Comparison of ENCODE assay signal across 27 cellular contexts in genomic region chr11:10701982-10702381, GRCh38. TPM values are rescaled to one million over a fixed set of nuclear protein-coding genes. Genes with fewer than 3 reads are reported as not detected.
DNase-seq lines count a peak whose midpoint lies in the region; ATAC-seq and TF ChIP-seq lines count a peak whose summit lies in the region.
"Had no signal": no experiment of that assay in that cellular context is flagged by ENCODE, and none has a peak within 500 bp of the region (broad histone marks: within the 10 kb centered on the region; RNA-seq: fewer than 3 reads in every experiment).

No MANE protein-coding gene starts in this region.

- no peak for TF ChIP-seq CTCF in epithelial cell of esophagus (IDR thresholded peaks at IDR 0.05; ENCODE audit: insufficient read depth, low read depth, low read length, missing control alignments)
- no peak for TF ChIP-seq CTCF in upper lobe of right lung (IDR thresholded peaks at IDR 0.05)

- H3K4me3 ChIP-seq in epithelial cell of esophagus (ENCODE audit: low read length): no peak overlapping the region
- H3K4me3 ChIP-seq in upper lobe of right lung: no peak overlapping the region
- H3K4me3 ChIP-seq: PC-9, thoracic aorta, vagina had no signal

- H3K36me3 ChIP-seq in upper lobe of right lung: no peaks in the 10 kb centered on the region
- H3K36me3 ChIP-seq: thoracic aorta, vagina had no signal

- DNase-seq in ELR (ENCODE audit: low read depth): peak; percentile 30
- DNase-seq in NCI-H69 (lab: John Stamatoyannopoulos, UW): peak; percentile 31
- DNase-seq in epithelial cell of esophagus (ENCODE audit: low read depth): peak; percentile 13
- peak; percentile 56 for DNase-seq in stromal cell of bone marrow (ENCODE audit: low read depth)
- no peak for DNase-seq in upper lobe of right lung
- no peak for DNase-seq in dedifferentiated amniotic fluid mesenchymal stem cell (ENCODE audit: extremely low spot score)
- DNase-seq: activated CD4-positive, alpha-beta memory T cell treated with anti-CD3 and anti-CD28 coated beads, Interleukin-2, amount 10 ng/mL, durations not matched to agents 7 days and 5 days; activated CD4-positive, CD25-positive, alpha-beta regulatory T cell treated with anti-CD3 and anti-CD28 coated beads, Interleukin-2, amount 50 U/mL, for 72 hours; activated CD8-positive, alpha-beta memory T cell treated with anti-CD3 and anti-CD28 coated beads, Interleukin-2, amount 50 U/mL, for 4 hours; activated naive CD4-positive, alpha-beta T cell treated with anti-CD3 and anti-CD28 coated beads for 36 hours; C1 segment of cervical spinal cord; DMS153; GDM1; immature natural killer cell; KG1; mesenchymal stem cell; NCI-H1417 treated with DMSO at 0.1 percent for 48 hours; NCI-H2029 treated with DMSO at 0.1 percent for 48 hours; NCI-H526; SHP77 treated with DMSO at 0.1 percent for 48 hours; stimulated activated CD4-positive, alpha-beta T cell treated with anti-CD3 and anti-CD28 coated beads, Interleukin-2, amount 100 ng/mL, for 24 hours; T-helper 2 cell had no signal

- no peaks in the 10 kb centered on the region for H3K4me1 ChIP-seq in upper lobe of right lung
- H3K4me1 ChIP-seq: parathyroid adenoma, vagina had no signal

- H3K27me3 ChIP-seq in upper lobe of right lung: no peaks in the 10 kb centered on the region
- H3K27me3 ChIP-seq: vagina had no signal

- no peak overlapping the region for H3K27ac ChIP-seq in upper lobe of right lung
- H3K27ac ChIP-seq: parathyroid adenoma, PC-9, thoracic aorta, vagina had no signal

- ATAC-seq in upper lobe of right lung: no peak
- ATAC-seq in HG02870 (IDR thresholded peaks at IDR 0.05; ENCODE audit: unreplicated experiment): no peak

- intact Hi-C loops in upper lobe of right lung (cut with DNase I): no loop called here

- no peaks in the 10 kb centered on the region for H3K9me3 ChIP-seq in upper lobe of right lung
- H3K9me3 ChIP-seq: thoracic aorta, vagina had no signal

RNA-seq across cellular contexts. Expression of gene IRAG1, which starts 8.4 kb away (rescaled TPM):
- 18.0 TPM for total RNA-seq in upper lobe of right lung
- total RNA-seq: activated naive CD4-positive, alpha-beta T cell treated with anti-CD3 and anti-CD28 coated beads for 36 hours had no signal

RNA-seq across cellular contexts. Expression of gene CTR9, which starts 49.1 kb away (rescaled TPM):
- 31.3 TPM for total RNA-seq in upper lobe of right lung

Comparison
In these comparisons a context has a peak if more than half of its experiments do, and no peak if none do; other contexts are left out.
1. DNase-seq: peak in ELR (single experiment), NCI-H69 (single experiment), epithelial cell of esophagus (single experiment) and stromal cell of bone marrow (single experiment); none in upper lobe of right lung (single experiment) and dedifferentiated amniotic fluid mesenchymal stem cell (single experiment).